Comparison of ENCODE assay signal across 8 cellular contexts in genomic region chr17:74493381-74493833, GRCh38. TPM values are rescaled to one million over a fixed set of nuclear protein-coding genes. Genes with fewer than 3 reads are reported as not detected.
A peak's percentile ranks its signal among the peaks of the same experiment; 100 is the strongest.
DNase-seq lines count a peak whose midpoint lies in the region; ATAC-seq and TF ChIP-seq lines count a peak whose summit lies in the region.

No MANE protein-coding gene starts in this region.

- H3K4me3 ChIP-seq in parathyroid adenoma (ENCODE audit: low read depth, low read length) = no peak overlapping the region

- H3K4me2 ChIP-seq in parathyroid adenoma (ENCODE audit: low read length) = no peak overlapping the region

- H3K27ac Mint-ChIP-seq in activated naive CD4-positive, alpha-beta T cell treated with anti-CD3 and anti-CD28 coated beads, Interleukin-2, amount 50 U/mL, for 72 hours = no peak overlapping the region

- no peaks in the 10 kb centered on the region for H3K9me3 ChIP-seq in parathyroid adenoma (ENCODE audit: control insufficient read depth, low read length)

- H3K27me3 ChIP-seq in parathyroid adenoma (ENCODE audit: control insufficient read depth, insufficient read depth, low read length) = no peaks in the 10 kb centered on the region

- DNase-seq in GM03348 (ENCODE audit: low spot score) (peak; percentile 83), LHCN-M2 (ENCODE audit: low read depth) (peak; percentile 32), SKM-1 (lab: John Stamatoyannopoulos, UW; ENCODE audit: unreplicated experiment) (peak; percentile 23), Right ventricle myocardium inferior (ENCODE audit: missing footprints) (peak; percentile 82), posterior vena cava (ENCODE audit: low spot score) (no peak)
- peak in 1 of 2 donors; percentile 63 for DNase-seq in activated naive CD4-positive, alpha-beta T cell treated with anti-CD3 and anti-CD28 coated beads, Interleukin-2, amount 50 U/mL, for 72 hours (ENCODE audit: low spot score in 2 of 2)

- no peaks in the 10 kb centered on the region for H3K79me2 ChIP-seq in parathyroid adenoma

- H2AFZ ChIP-seq in parathyroid adenoma = peak overlapping the region; percentile 30

- TF ChIP-seq CTCF in parathyroid adenoma (IDR thresholded peaks at IDR 0.05) = peak; percentile 92

- no peaks in the 10 kb centered on the region for H3K9me3 Mint-ChIP-seq in activated naive CD4-positive, alpha-beta T cell treated with anti-CD3 and anti-CD28 coated beads, Interleukin-2, amount 50 U/mL, for 72 hours

- no peaks in the 10 kb centered on the region for H3K36me3 Mint-ChIP-seq in activated naive CD4-positive, alpha-beta T cell treated with anti-CD3 and anti-CD28 coated beads, Interleukin-2, amount 50 U/mL, for 72 hours

- H3K36me3 ChIP-seq in parathyroid adenoma (ENCODE audit: control insufficient read depth, insufficient read depth, low read length) = no peaks in the 10 kb centered on the region

- H3K4me1 ChIP-seq in parathyroid adenoma = peaks cover 3% of the 10 kb centered on the region

- intact Hi-C loops in Right ventricle myocardium inferior (cut with DNase I) (loop anchor here (2.0 to 5.0 kb wide), 2 partner anchors 125 to 191 kb away; no protein-coding TSS in a partner anchor), posterior vena cava (cut with DNase I) (no loop called here)

- H3K27ac ChIP-seq in parathyroid adenoma = no peak overlapping the region

- H3K9ac ChIP-seq in parathyroid adenoma = no peak overlapping the region

- peak; percentile 53 to 68 for ATAC-seq in activated naive CD4-positive, alpha-beta T cell treated with anti-CD3 and anti-CD28 coated beads, Interleukin-2, amount 50 U/mL, for 72 hours
- ATAC-seq in Right ventricle myocardium inferior (peak; percentile 70), HG03280 (IDR thresholded peaks at IDR 0.05; ENCODE audit: unreplicated experiment) (no peak)

RNA-seq across cellular contexts. Expression of gene CD300A, which starts 27.0 kb away (rescaled TPM):
- total RNA-seq in LHCN-M2 (2014; rRNA removed) (not detected in 2 replicates), Right ventricle myocardium inferior (2.4 TPM), posterior vena cava (1 to 10 TPM; 5.9 to 8.5 TPM)
- not detected for polyA plus RNA-seq in LHCN-M2 (2012)
- total RNA-seq in activated naive CD4-positive, alpha-beta T cell treated with anti-CD3 and anti-CD28 coated beads, Interleukin-2, amount 50 U/mL, for 72 hours = 1 to 10 TPM in 1 of 2 donors, under 1 TPM in 1; 0.46 to 4.0 TPM

RNA-seq across cellular contexts. Expression of gene CD300LB, which starts 37.9 kb away (rescaled TPM):
- not detected in 2 replicates for total RNA-seq in LHCN-M2 (2014; rRNA removed)
- not detected for polyA plus RNA-seq in LHCN-M2 (2012)
- not detected for total RNA-seq in activated naive CD4-positive, alpha-beta T cell treated with anti-CD3 and anti-CD28 coated beads, Interleukin-2, amount 50 U/mL, for 72 hours
- 0.19 TPM for total RNA-seq in Right ventricle myocardium inferior
- total RNA-seq in posterior vena cava = under 1 TPM; 0.23 to 0.62 TPM

RNA-seq across cellular contexts. Expression of gene CD300C, which starts 52.5 kb away (rescaled TPM):
- total RNA-seq in LHCN-M2 (2014; rRNA removed) (not detected in 2 replicates), Right ventricle myocardium inferior (1.2 TPM), posterior vena cava (1 to 10 TPM; 2.1 to 4.7 TPM)
- polyA plus RNA-seq in LHCN-M2 (2012) = not detected
- under 1 TPM in 1 of 2 donors, not detected in 1; 0.25 TPM for total RNA-seq in activated naive CD4-positive, alpha-beta T cell treated with anti-CD3 and anti-CD28 coated beads, Interleukin-2, amount 50 U/mL, for 72 hours
